10 cellular contexts compared by ENCODE assay signal in the genomic region with DNA sequence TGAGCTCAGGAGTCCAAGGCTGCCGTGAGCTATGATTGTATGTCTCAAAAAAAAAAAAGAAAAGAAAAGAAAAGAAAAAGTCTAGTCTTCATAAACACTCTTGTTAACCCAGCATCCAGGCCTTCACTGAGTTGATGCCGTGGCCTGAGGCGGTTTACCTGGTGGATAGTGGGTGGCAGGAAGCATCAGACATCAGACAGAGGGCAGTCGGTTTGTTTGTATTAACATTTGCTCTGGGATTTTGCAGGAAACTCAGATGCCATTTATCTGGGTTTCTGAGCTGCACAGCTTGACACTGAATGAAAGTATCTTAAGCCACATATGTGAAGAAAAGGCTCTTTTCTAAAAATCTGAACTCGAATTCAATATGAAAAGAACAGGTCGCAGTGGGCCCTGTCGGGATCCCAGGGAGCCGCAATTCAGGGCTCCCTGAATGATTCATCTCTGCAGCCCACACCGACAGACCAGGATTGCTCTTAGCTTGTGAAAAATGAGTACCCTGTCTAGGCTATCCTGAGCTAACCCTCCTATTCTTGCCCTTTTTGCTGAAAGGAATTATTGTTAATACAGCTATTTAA. TPM values are rescaled to one million over a fixed set of nuclear protein-coding genes. Genes with fewer than 3 reads are reported as not detected.
DNase-seq lines count a peak whose midpoint lies in the region; ATAC-seq and TF ChIP-seq lines count a peak whose summit lies in the region.
"Had no signal": no experiment of that assay in that cellular context is flagged by ENCODE, and none has a peak within 500 bp of the region (broad histone marks: within the 10 kb centered on the region; RNA-seq: fewer than 3 reads in every experiment).

No MANE protein-coding gene starts in this region.

- no peaks in the 10 kb centered on the region for H3F3A ChIP-seq in PC-3 (ENCODE audit: low read length, unreplicated experiment)

- H3K9me2 ChIP-seq in PC-3 (replicated peaks; ENCODE audit: low read length) = no peaks in the 10 kb centered on the region

- ATAC-seq in PC-3 (no peak), HG02981 (IDR thresholded peaks at IDR 0.05; ENCODE audit: unreplicated experiment) (no peak), GM21381 (IDR thresholded peaks at IDR 0.05; ENCODE audit: unreplicated experiment) (no peak)

- peak overlapping the region; percentile 69 for H3K27ac ChIP-seq in PC-3 (ENCODE audit: low read length)
- H3K27ac ChIP-seq in parathyroid adenoma = peak overlapping the region; percentile 39
- H3K27ac ChIP-seq in Peyer's patch = no peak overlapping the region

- H2AFZ ChIP-seq in PC-3 (ENCODE audit: low read length) (peak overlapping the region; percentile 81), parathyroid adenoma (peak overlapping the region; percentile 96)

- no peaks in the 10 kb centered on the region for H4K20me1 ChIP-seq in PC-3 (ENCODE audit: low read length)

- CTCF ChIA-PET in PC-3 (lab: Charles Lee) = interaction anchor here (0.6 kb wide), 1 partner anchor 61 kb away, joined by 4 read pairs; no protein-coding TSS in a partner anchor

- H3K9ac ChIP-seq in PC-3 (ENCODE audit: low read length) (peak overlapping the region; percentile 82), endocrine pancreas (ENCODE audit: control insufficient read depth, insufficient read depth, low read length) (peak overlapping the region; percentile 62), parathyroid adenoma (no peak overlapping the region)

- H3K4me3 ChIP-seq in PC-3 (ENCODE audit: low read length) = peak overlapping the region; percentile 77
- peak overlapping the region; percentile 9 for H3K4me3 ChIP-seq in endocrine pancreas (ENCODE audit: control insufficient read depth, insufficient read depth, low read length)
- peak overlapping the region; percentile 62 for H3K4me3 ChIP-seq in parathyroid adenoma (ENCODE audit: low read depth, low read length)
- H3K4me3 ChIP-seq in Peyer's patch = peak overlapping the region in 2 of 4 donors; percentile 85 to 92

- no peak for TF ChIP-seq CTCF in PC-3 (conservative IDR thresholded peaks at IDR 0.05; ENCODE audit: low read depth, low read length)
- TF ChIP-seq CTCF in parathyroid adenoma (IDR thresholded peaks at IDR 0.05) = no peak
- TF ChIP-seq CTCF in Peyer's patch (IDR thresholded peaks at IDR 0.05) = no peak

- H3K36me3 ChIP-seq in PC-3 (ENCODE audit: low read depth, low read length) = no peaks in the 10 kb centered on the region
- no peaks in the 10 kb centered on the region for H3K36me3 ChIP-seq in endocrine pancreas (ENCODE audit: control insufficient read depth, insufficient read depth, low read length)
- H3K36me3 ChIP-seq in parathyroid adenoma (ENCODE audit: control insufficient read depth, insufficient read depth, low read length) = no peaks in the 10 kb centered on the region
- no peaks in the 10 kb centered on the region for H3K36me3 ChIP-seq in Peyer's patch
- H3K36me3 ChIP-seq: heart right ventricle had no signal

- intact Hi-C loops in PC-3 (cut with micrococcal nuclease) = no loop called here

- H3K9me3 ChIP-seq in PC-3 (ENCODE audit: low read length) = no peaks in the 10 kb centered on the region
- no peaks in the 10 kb centered on the region for H3K9me3 ChIP-seq in endocrine pancreas (ENCODE audit: control insufficient read depth, low read length)
- no peaks in the 10 kb centered on the region for H3K9me3 ChIP-seq in parathyroid adenoma (ENCODE audit: control insufficient read depth, low read length)
- no peaks in the 10 kb centered on the region for H3K9me3 ChIP-seq in Peyer's patch
- H3K9me3 ChIP-seq: heart right ventricle had no signal

- H3K27me3 ChIP-seq in PC-3 (ENCODE audit: low read length) (no peaks in the 10 kb centered on the region), endocrine pancreas (ENCODE audit: control insufficient read depth, insufficient read depth, low read length) (no peaks in the 10 kb centered on the region), parathyroid adenoma (ENCODE audit: control insufficient read depth, insufficient read depth, low read length) (no peaks in the 10 kb centered on the region), Peyer's patch (no peaks in the 10 kb centered on the region)

- no peak for TF ChIP-seq POLR2A in Peyer's patch (IDR thresholded peaks at IDR 0.05)

- H3K79me2 ChIP-seq in PC-3 (ENCODE audit: low read length) (peaks cover 21% of the 10 kb centered on the region), parathyroid adenoma (peaks cover 9% of the 10 kb centered on the region)

- peak overlapping the region; percentile 86 for H3K4me2 ChIP-seq in PC-3 (ENCODE audit: low read length)
- H3K4me2 ChIP-seq in parathyroid adenoma (ENCODE audit: low read length) = peak overlapping the region; percentile 89

- BruUV-seq in PC-3 (replicated peaks; lab: Mats Ljungman, UMichigan) = TSS peak; percentile 21

- H3K4me1 ChIP-seq in PC-3 (ENCODE audit: insufficient read depth, low read length) (peaks cover 35% of the 10 kb centered on the region), endocrine pancreas (ENCODE audit: control insufficient read depth, insufficient read depth, low read length) (no peaks in the 10 kb centered on the region), parathyroid adenoma (peaks cover 14% of the 10 kb centered on the region), Peyer's patch (peaks cover 0 to 27% (median 10%) of the 10 kb centered on the region in 4 donors)

- POLR2A ChIA-PET in PC-3 (lab: Charles Lee; ENCODE audit: unreplicated experiment) = interaction anchor here (0.6 kb wide), 1 partner anchor 96 kb away, joined by 5 read pairs; no protein-coding TSS in a partner anchor

- DNase-seq in ELF-1 (ENCODE audit: low read depth, low spot score) (peak; percentile 52), PC-3 (no peak), Peyer's patch (no peak)
- DNase-seq in effector CD8-positive, alpha-beta T cell (lab: John Stamatoyannopoulos, UW) = no peak

RNA-seq across cellular contexts. Expression of a gene that starts 1.1 kb away (rescaled TPM):
- 19.2 and 21.1 TPM in 2 replicates for total RNA-seq in PC-3 (2014; rRNA removed)
- total RNA-seq in Peyer's patch = 10 to 100 TPM in 1 of 4 donors, 1 to 10 TPM in 3; 1.9 to 12.3 (median 6.1) TPM

RNA-seq across cellular contexts. Expression of a gene that starts 56.8 kb away (rescaled TPM):
- not detected in 2 replicates for total RNA-seq in PC-3 (2014; rRNA removed)
- total RNA-seq in Peyer's patch = not detected
- total RNA-seq: heart right ventricle; T-helper 1 cell treated with Interleukin-12 subunit alpha and Interleukin-12 subunit beta and Interleukin-4 antibody, amounts not matched to agents 30 ng/mL and 1 ng/mL, for 36 hours had no signal

Comparison
In these comparisons a context has a peak if more than half of its experiments do, and no peak if none do; other contexts are left out.
1. H3K27ac ChIP-seq: peak in PC-3 (single experiment) and parathyroid adenoma (single experiment); none in Peyer's patch (0 of 4).